ENCODE assay signal across 9 cellular contexts in genomic region chr20:4418141-4418540, GRCh38.
"Had no signal": no experiment of that assay in that cellular context is flagged by ENCODE, and none has a peak within 500 bp of the region (broad histone marks: within the 10 kb centered on the region; RNA-seq: fewer than 3 reads in every experiment).

No MANE protein-coding gene starts in this region.

- H3K9me3 ChIP-seq: HAP-1 had no signal

- DNase-seq: GM23248, GOT3, H7, HFFc6, IMR-90, KG1 had no signal

- H3K9ac ChIP-seq: GM23248 had no signal

- ATAC-seq: HCT116 had no signal

- H3K4me3 ChIP-seq: GM23248, HAP-1 had no signal

- H3K36me3 ChIP-seq: HAP-1 had no signal

- H3K27ac Mint-ChIP-seq: HFFc6 had no signal

- H3K4me1 ChIP-seq: HAP-1 had no signal

- H2AFZ ChIP-seq: GM23248 had no signal

- H3K4me3 Mint-ChIP-seq: HFFc6 had no signal

- H3K27ac ChIP-seq: GM23248, HL-60 had no signal
